In genomic region chr9:6243746-6244145, GRCh38 we compare ENCODE assay signal across 10 cellular contexts. TPM values are rescaled to one million over a fixed set of nuclear protein-coding genes. Genes with fewer than 3 reads are reported as not detected.
DNase-seq lines count a peak whose midpoint lies in the region; ATAC-seq and TF ChIP-seq lines count a peak whose summit lies in the region.
"Had no signal": no experiment of that assay in that cellular context is flagged by ENCODE, and none has a peak within 500 bp of the region (broad histone marks: within the 10 kb centered on the region; RNA-seq: fewer than 3 reads in every experiment).

No MANE protein-coding gene starts in this region.

- DNase-seq in fibroblast of peridontal ligament (ENCODE audit: extremely low read depth) (peak; percentile 65), right lobe of liver (no peak), iPS-NIHi7 (ENCODE audit: extremely low spot score) (no peak)
- no peak for DNase-seq in effector memory CD4-positive, alpha-beta T cell
- DNase-seq: NCI-H1436 treated with DMSO at 0.1 percent for 48 hours, transverse colon had no signal

- H3K4me1 ChIP-seq in right lobe of liver = no peaks in the 10 kb centered on the region
- H3K4me1 ChIP-seq in effector memory CD4-positive, alpha-beta T cell (ENCODE audit: control insufficient read depth, insufficient read depth, low read length, poor library complexity, severe bottlenecking) = no peaks in the 10 kb centered on the region

- no peak for TF ChIP-seq CTCF in right lobe of liver (IDR thresholded peaks at IDR 0.05)

- no peak for TF ChIP-seq POLR2A in right lobe of liver (IDR thresholded peaks at IDR 0.05)

- ATAC-seq in GM18499 (IDR thresholded peaks at IDR 0.05; ENCODE audit: insufficient read depth, unreplicated experiment) (peak; percentile 69), GM21367 (IDR thresholded peaks at IDR 0.05; ENCODE audit: unreplicated experiment) (peak; percentile 87), HG03342 (IDR thresholded peaks at IDR 0.05; ENCODE audit: unreplicated experiment) (peak; percentile 80), right lobe of liver (no peak), HG03175 (IDR thresholded peaks at IDR 0.05; ENCODE audit: unreplicated experiment) (no peak)

- no peak overlapping the region for H3K4me3 ChIP-seq in right lobe of liver
- no peak overlapping the region for H3K4me3 ChIP-seq in effector memory CD4-positive, alpha-beta T cell (ENCODE audit: insufficient read depth, low read depth, low read length, poor library complexity, severe bottlenecking)
- H3K4me3 ChIP-seq: transverse colon had no signal

- intact Hi-C loops in right lobe of liver (cut with DNase I) = no loop called here

- H3K36me3 ChIP-seq in right lobe of liver = no peaks in the 10 kb centered on the region
- no peaks in the 10 kb centered on the region for H3K36me3 ChIP-seq in effector memory CD4-positive, alpha-beta T cell (ENCODE audit: control insufficient read depth, insufficient read depth, low read length)
- H3K36me3 ChIP-seq: transverse colon had no signal

- H3K9me3 ChIP-seq in right lobe of liver = no peaks in the 10 kb centered on the region
- no peaks in the 10 kb centered on the region for H3K9me3 ChIP-seq in effector memory CD4-positive, alpha-beta T cell (ENCODE audit: control insufficient read depth, low read length)
- H3K9me3 ChIP-seq: transverse colon had no signal

- no peak overlapping the region for H3K27ac ChIP-seq in right lobe of liver
- H3K27ac ChIP-seq in effector memory CD4-positive, alpha-beta T cell (ENCODE audit: insufficient read depth, low read length, poor library complexity, severe bottlenecking) = no peak overlapping the region
- H3K27ac ChIP-seq: transverse colon had no signal

- H3K27me3 ChIP-seq in right lobe of liver = no peaks in the 10 kb centered on the region
- no peaks in the 10 kb centered on the region for H3K27me3 ChIP-seq in effector memory CD4-positive, alpha-beta T cell (replicated peaks; ENCODE audit: control insufficient read depth, insufficient read depth, low read length, poor library complexity, severe bottlenecking)
- H3K27me3 ChIP-seq: transverse colon had no signal

RNA-seq across cellular contexts. Expression of gene IL33, which starts 28.1 kb away (rescaled TPM):
- 10 to 100 TPM in 3 of 6 experiments, 1 to 10 TPM in 3; 8.4 to 34.1 (median 10.6) TPM for total RNA-seq in right lobe of liver

Comparison
In these comparisons a context has a peak if more than half of its experiments do, and no peak if none do; other contexts are left out.
1. ATAC-seq: peak in GM18499 (single experiment), GM21367 (single experiment) and HG03342 (single experiment); none in right lobe of liver (0 of 4) and HG03175 (single experiment).